Comparison of ENCODE assay signal across 9 cellular contexts in genomic region chr4:129342820-129343219, GRCh38.
A peak's percentile ranks its signal among the peaks of the same experiment; 100 is the strongest.
DNase-seq lines count a peak whose midpoint lies in the region; ATAC-seq and TF ChIP-seq lines count a peak whose summit lies in the region.
"Had no signal": no experiment of that assay in that cellular context is flagged by ENCODE, and none has a peak within 500 bp of the region (broad histone marks: within the 10 kb centered on the region; RNA-seq: fewer than 3 reads in every experiment).

No MANE protein-coding gene starts in this region.

- no peaks in the 10 kb centered on the region for H3K4me1 Mint-ChIP-seq in stimulated activated effector memory CD8-positive, alpha-beta T cell treated with anti-CD3 and anti-CD28 coated beads, Interleukin-12 subunit alpha, Interleukin-12 subunit beta, amount 100 ng/mL, for 72 hours

- H3K9me3 ChIP-seq in osteoblast (ENCODE audit: low read depth, low read length): no peaks in the 10 kb centered on the region

- H3K4me3 ChIP-seq in osteoblast (ENCODE audit: insufficient read depth, low read length): peak overlapping the region; percentile 60

- H3K36me3 Mint-ChIP-seq in stimulated activated effector memory CD8-positive, alpha-beta T cell treated with anti-CD3 and anti-CD28 coated beads, Interleukin-12 subunit alpha, Interleukin-12 subunit beta, amount 100 ng/mL, for 72 hours: no peaks in the 10 kb centered on the region

- no peaks in the 10 kb centered on the region for H3K27me3 ChIP-seq in osteoblast (ENCODE audit: insufficient read depth, low read length)

- ATAC-seq in stimulated activated effector memory CD8-positive, alpha-beta T cell treated with anti-CD3 and anti-CD28 coated beads, Interleukin-12 subunit alpha, Interleukin-12 subunit beta, amount 100 ng/mL, for 72 hours: no peak

- H3K4me3 Mint-ChIP-seq in stimulated activated effector memory CD8-positive, alpha-beta T cell treated with anti-CD3 and anti-CD28 coated beads, Interleukin-12 subunit alpha, Interleukin-12 subunit beta, amount 100 ng/mL, for 72 hours: no peak overlapping the region

- H3K4me2 ChIP-seq in osteoblast (ENCODE audit: insufficient read depth, low read length): peak overlapping the region; percentile 76

- H2AFZ ChIP-seq in osteoblast (ENCODE audit: low read length): peak overlapping the region; percentile 82

- no peaks in the 10 kb centered on the region for H3K79me2 ChIP-seq in osteoblast (ENCODE audit: insufficient read depth, low read length)

- H3K4me1 ChIP-seq in osteoblast (ENCODE audit: insufficient read depth, low read length): peaks cover 8% of the 10 kb centered on the region

- no peaks in the 10 kb centered on the region for H3K36me3 ChIP-seq in osteoblast (ENCODE audit: insufficient read depth, low read length)

- no peaks in the 10 kb centered on the region for H4K20me1 ChIP-seq in osteoblast (ENCODE audit: insufficient read depth, low read length)

- TF ChIP-seq CTCF in osteoblast (IDR thresholded peaks at IDR 0.05; ENCODE audit: extremely low read depth, low read depth, low read length): no peak

- H3K27ac ChIP-seq in epithelial cell of prostate (peak overlapping the region; percentile 34), osteoblast (ENCODE audit: low read depth, low read length) (no peak overlapping the region)

- H3K9me3 Mint-ChIP-seq in stimulated activated effector memory CD8-positive, alpha-beta T cell treated with anti-CD3 and anti-CD28 coated beads, Interleukin-12 subunit alpha, Interleukin-12 subunit beta, amount 100 ng/mL, for 72 hours: no peaks in the 10 kb centered on the region

- H3K27ac Mint-ChIP-seq in stimulated activated effector memory CD8-positive, alpha-beta T cell treated with anti-CD3 and anti-CD28 coated beads, Interleukin-12 subunit alpha, Interleukin-12 subunit beta, amount 100 ng/mL, for 72 hours: no peak overlapping the region

- DNase-seq in ELR (ENCODE audit: low read depth) (peak; percentile 82), NOMO-1 treated with dmso at 0.1 percent for 144 hours (lab: John Stamatoyannopoulos, UW; ENCODE audit: unreplicated experiment) (peak; percentile 82), epithelial cell of prostate (ENCODE audit: low read depth, low spot score) (peak; percentile 65), osteoblast (ENCODE audit: insufficient read length, low spot score, missing footprints) (peak; percentile 26), hippocampal formation (lab: John Stamatoyannopoulos, UW) (no peak), NCI-H2227 treated with DMSO at 0.1 percent for 48 hours (lab: John Stamatoyannopoulos, UW) (no peak), HK-2 (ENCODE audit: unreplicated experiment) (no peak)
- no peak for DNase-seq in stimulated activated effector memory CD8-positive, alpha-beta T cell treated with anti-CD3 and anti-CD28 coated beads, Interleukin-12 subunit alpha, Interleukin-12 subunit beta, amount 100 ng/mL, for 72 hours (ENCODE audit: low spot score in 2 of 2)
- DNase-seq: NCI-H2081 treated with DMSO at 0.1 percent for 48 hours had no signal

Comparison
In these comparisons a context has a peak if more than half of its experiments do, and no peak if none do; other contexts are left out.
1. DNase-seq: peak in ELR (single experiment), NOMO-1 treated with dmso at 0.1 percent for 144 hours (single experiment), epithelial cell of prostate (single experiment) and osteoblast (single experiment); none in hippocampal formation (0 of 2), stimulated activated effector memory CD8-positive, alpha-beta T cell treated with anti-CD3 and anti-CD28 coated beads, Interleukin-12 subunit alpha, Interleukin-12 subunit beta, amount 100 ng/mL, for 72 hours (0 of 2), NCI-H2227 treated with DMSO at 0.1 percent for 48 hours (single experiment) and HK-2 (single experiment).